Comparison of ENCODE assay signal across 22 cellular contexts in genomic region chr5:16687898-16688297, GRCh38.
"Had no signal": no experiment of that assay in that cellular context is flagged by ENCODE, and none has a peak within 500 bp of the region (broad histone marks: within the 10 kb centered on the region; RNA-seq: fewer than 3 reads in every experiment).

No MANE protein-coding gene starts in this region.

- H3K36me3 Mint-ChIP-seq: immature natural killer cell; stimulated activated effector memory CD8-positive, alpha-beta T cell treated with anti-CD3 and anti-CD28 coated beads, Interleukin-12 subunit alpha, Interleukin-12 subunit beta, amount 100 ng/mL, for 72 hours had no signal

- H3K4me3 ChIP-seq: dorsolateral prefrontal cortex, esophagus squamous epithelium, gastroesophageal sphincter, left lung, lung, smooth muscle cell, thoracic aorta, transverse colon had no signal

- H3K4me1 Mint-ChIP-seq: central memory CD8-positive, alpha-beta T cell; immature natural killer cell; naive thymus-derived CD8-positive, alpha-beta T cell; stimulated activated effector memory CD8-positive, alpha-beta T cell treated with anti-CD3 and anti-CD28 coated beads, Interleukin-12 subunit alpha, Interleukin-12 subunit beta, amount 100 ng/mL, for 72 hours had no signal

- DNase-seq: cortex of kidney; dorsolateral prefrontal cortex; effector CD8-positive, alpha-beta T cell; esophagus squamous epithelium; foreskin fibroblast; glutamatergic neuron; immature natural killer cell; left lung; mesenchymal stem cell; naive thymus-derived CD8-positive, alpha-beta T cell; posterior cingulate gyrus; stimulated activated CD4-positive, alpha-beta T cell treated with anti-CD3 and anti-CD28 coated beads, Interleukin-2, amount 100 ng/mL, for 48 hours; transverse colon had no signal

- H3K27ac ChIP-seq: epithelial cell of prostate, esophagus squamous epithelium, gastroesophageal sphincter, left lung, thoracic aorta, transverse colon had no signal

- H3K27ac Mint-ChIP-seq: immature natural killer cell; naive thymus-derived CD8-positive, alpha-beta T cell; stimulated activated effector memory CD8-positive, alpha-beta T cell treated with anti-CD3 and anti-CD28 coated beads, Interleukin-12 subunit alpha, Interleukin-12 subunit beta, amount 100 ng/mL, for 72 hours; stimulated activated naive CD8-positive, alpha-beta T cell treated with anti-CD3 and anti-CD28 coated beads, Interleukin-15, Interleukin-2, amounts not matched to agents 100 ng/mL and 50 ng/mL, for 24 hours had no signal

- H3K36me3 ChIP-seq: thoracic aorta had no signal

- H3K4me2 ChIP-seq: smooth muscle cell had no signal

- H3K4me3 Mint-ChIP-seq: central memory CD8-positive, alpha-beta T cell; immature natural killer cell; naive thymus-derived CD8-positive, alpha-beta T cell; neural crest cell; stimulated activated effector memory CD8-positive, alpha-beta T cell treated with anti-CD3 and anti-CD28 coated beads, Interleukin-12 subunit alpha, Interleukin-12 subunit beta, amount 100 ng/mL, for 72 hours; stimulated activated naive CD8-positive, alpha-beta T cell treated with anti-CD3 and anti-CD28 coated beads, Interleukin-15, Interleukin-2, amounts not matched to agents 100 ng/mL and 50 ng/mL, for 24 hours had no signal

- H3K9me3 ChIP-seq: esophagus squamous epithelium, gastroesophageal sphincter, left lung, thoracic aorta, transverse colon had no signal

- H3K27me3 ChIP-seq: dorsolateral prefrontal cortex, esophagus squamous epithelium, gastroesophageal sphincter, left lung, transverse colon had no signal

- H3K9me3 Mint-ChIP-seq: central memory CD8-positive, alpha-beta T cell; naive thymus-derived CD8-positive, alpha-beta T cell; neural crest cell; stimulated activated effector memory CD8-positive, alpha-beta T cell treated with anti-CD3 and anti-CD28 coated beads, Interleukin-12 subunit alpha, Interleukin-12 subunit beta, amount 100 ng/mL, for 72 hours; stimulated activated naive CD8-positive, alpha-beta T cell treated with anti-CD3 and anti-CD28 coated beads, Interleukin-15, Interleukin-2, amounts not matched to agents 100 ng/mL and 50 ng/mL, for 24 hours had no signal

- ATAC-seq: gastroesophageal sphincter; left lung; naive thymus-derived CD8-positive, alpha-beta T cell; stimulated activated effector memory CD8-positive, alpha-beta T cell treated with anti-CD3 and anti-CD28 coated beads, Interleukin-12 subunit alpha, Interleukin-12 subunit beta, amount 100 ng/mL, for 72 hours had no signal

- H3K4me1 ChIP-seq: esophagus squamous epithelium, gastroesophageal sphincter, left lung, transverse colon had no signal
